1 cellular context compared by ENCODE assay signal in genomic region chr12:19946549-19946948, GRCh38.
A peak's percentile ranks its signal among the peaks of the same experiment; 100 is the strongest.
TF ChIP-seq lines count a peak whose summit lies in the region.

No MANE protein-coding gene starts in this region.

TF ChIP-seq in endothelial cell of umbilical vein, 7 proteins besides CTCF, POLR2A, EP300 and RAD21 (continued from another document):
- TF ChIP-seq MYC (IDR thresholded peaks at IDR 0.05; ENCODE audit: low read depth, low read length) (no peak), EZH2 (IDR thresholded peaks at IDR 0.05; ENCODE audit: borderline replicate concordance, low read depth, low read length, severe bottlenecking) (no peak), POLR2AphosphoS5 (IDR thresholded peaks at IDR 0.05; ENCODE audit: insufficient read depth, low read depth, low read length) (peak; percentile 68), GATA2 (IDR thresholded peaks at IDR 0.05; ENCODE audit: insufficient read depth, insufficient read length, low read depth, low read length) (peak; percentile 47)
